In genomic region chr11:95556342-95557151, GRCh38 we compare ENCODE assay signal across 8 cellular contexts.
DNase-seq lines count a peak whose midpoint lies in the region; ATAC-seq and TF ChIP-seq lines count a peak whose summit lies in the region.

No MANE protein-coding gene starts in this region.

- no peaks in the 10 kb centered on the region for H3K9me3 Mint-ChIP-seq in naive thymus-derived CD8-positive, alpha-beta T cell

- POLR2A ChIA-PET in RWPE1 (lab: Yijun Ruan, JAX; ENCODE audit: low non-redundant PET), result no interaction called here
- POLR2A ChIA-PET in naive thymus-derived CD8-positive, alpha-beta T cell (lab: Charles Lee), result interaction anchor here (0.7 kb wide), 1 partner anchor 307 kb away, joined by 3 read pairs; no protein-coding TSS in a partner anchor

- intact Hi-C loops in left ventricle myocardium superior (cut with micrococcal nuclease), result no loop called here

- no peak overlapping the region for H3K27ac Mint-ChIP-seq in naive thymus-derived CD8-positive, alpha-beta T cell

- H3K4me3 ChIP-seq in fibroblast of mammary gland (ENCODE audit: control insufficient read depth, low read depth, low read length), result no peak overlapping the region

- DNase-seq in NCI-H1694 treated with DMSO at 0.1 percent for 48 hours (lab: John Stamatoyannopoulos, UW) (peak; percentile 4), fibroblast of mammary gland (ENCODE audit: low read depth) (peak; percentile 88), RWPE1 (ENCODE audit: low spot score) (no peak), left ventricle myocardium superior (no peak), NOMO-1 (lab: John Stamatoyannopoulos, UW; ENCODE audit: unreplicated experiment in 2 of 2) (no peak)
- no peak for DNase-seq in naive thymus-derived CD8-positive, alpha-beta T cell

- no peak overlapping the region for H3K4me3 Mint-ChIP-seq in naive thymus-derived CD8-positive, alpha-beta T cell

- TF ChIP-seq CTCF in fibroblast of mammary gland (conservative IDR thresholded peaks at IDR 0.05; ENCODE audit: control insufficient read depth, insufficient read depth, low read depth, low read length), result no peak
- no peak for TF ChIP-seq CTCF in RWPE1 (conservative IDR thresholded peaks at IDR 0.05; ENCODE audit: low read depth)

- peak; percentile 78 for ATAC-seq in GM18498 (IDR thresholded peaks at IDR 0.05; ENCODE audit: unreplicated experiment)
- ATAC-seq in GM21717 (IDR thresholded peaks at IDR 0.05; ENCODE audit: unreplicated experiment), result peak; percentile 83
- ATAC-seq in left ventricle myocardium superior, result no peak
- no peak for ATAC-seq in naive thymus-derived CD8-positive, alpha-beta T cell

- no peaks in the 10 kb centered on the region for H3K36me3 Mint-ChIP-seq in naive thymus-derived CD8-positive, alpha-beta T cell

- no peaks in the 10 kb centered on the region for H3K27me3 Mint-ChIP-seq in naive thymus-derived CD8-positive, alpha-beta T cell

- H3K4me1 Mint-ChIP-seq in naive thymus-derived CD8-positive, alpha-beta T cell, result peaks cover 0 to 7% (median 4%) of the 10 kb centered on the region in 4 donors

- no peak overlapping the region for H3K27ac ChIP-seq in RWPE1

- CTCF ChIA-PET in RWPE1 (lab: Yijun Ruan, JAX), result no interaction called here

Comparison
In these comparisons a context has a peak if more than half of its experiments do, and no peak if none do; other contexts are left out.
1. ATAC-seq: peak in GM18498 (single experiment) and GM21717 (single experiment); none in left ventricle myocardium superior (single experiment) and naive thymus-derived CD8-positive, alpha-beta T cell (0 of 2).
2. DNase-seq: peak in NCI-H1694 treated with DMSO at 0.1 percent for 48 hours (single experiment) and fibroblast of mammary gland (single experiment); none in RWPE1 (single experiment), left ventricle myocardium superior (single experiment), naive thymus-derived CD8-positive, alpha-beta T cell (0 of 10) and NOMO-1 (0 of 2).